ENCODE assay signal across 9 cellular contexts in genomic region chr2:161134547-161135518, GRCh38. TPM values are rescaled to one million over a fixed set of nuclear protein-coding genes. Genes with fewer than 3 reads are reported as not detected.
A peak's percentile ranks its signal among the peaks of the same experiment; 100 is the strongest.
DNase-seq lines count a peak whose midpoint lies in the region; ATAC-seq and TF ChIP-seq lines count a peak whose summit lies in the region.
"Had no signal": no experiment of that assay in that cellular context is flagged by ENCODE, and none has a peak within 500 bp of the region (broad histone marks: within the 10 kb centered on the region; RNA-seq: fewer than 3 reads in every experiment).

No MANE protein-coding gene starts in this region.

- 66 to 77% methylated on average over 9 of the region's 9 CpGs for WGBS in testis, 2 donors

- peak overlapping the region; percentile 56 for H3K27ac Mint-ChIP-seq in activated CD4-positive, alpha-beta T cell treated with anti-CD3 and anti-CD28 coated beads, Interleukin-2, amount 10 ng/mL, durations not matched to agents 7 days and 5 days
- H3K27ac Mint-ChIP-seq in WTC11 = peak overlapping the region; percentile 71

- H3K9me3 ChIP-seq in thoracic aorta = no peaks in the 10 kb centered on the region
- H3K9me3 ChIP-seq in testis = no peaks in the 10 kb centered on the region

- no peak overlapping the region for H3K27ac ChIP-seq in thoracic aorta
- H3K27ac ChIP-seq in testis = peak overlapping the region in 1 of 2 donors; percentile 79

- peaks cover 43% of the 10 kb centered on the region for H3K4me1 Mint-ChIP-seq in activated CD4-positive, alpha-beta T cell treated with anti-CD3 and anti-CD28 coated beads, Interleukin-2, amount 10 ng/mL, durations not matched to agents 7 days and 5 days
- H3K4me1 Mint-ChIP-seq in WTC11 = peaks cover 24% of the 10 kb centered on the region

- intact Hi-C loops in testis (cut with DNase I; ENCODE audit: low total_unique reads) = no loop called here

- peak overlapping the region; percentile 56 for H3K4me3 ChIP-seq in thoracic aorta
- no peak overlapping the region for H3K4me3 ChIP-seq in testis
- H3K4me3 ChIP-seq: BLaER1 treated with 17β-estradiol and CSF1 and Interleukin-3, amounts not matched to agents 10 nM and 100 nM had no signal

- H3K36me3 Mint-ChIP-seq in activated CD4-positive, alpha-beta T cell treated with anti-CD3 and anti-CD28 coated beads, Interleukin-2, amount 10 ng/mL, durations not matched to agents 7 days and 5 days (ENCODE audit: low read depth) = peaks cover 2% of the 10 kb centered on the region
- H3K36me3 Mint-ChIP-seq in WTC11 = peaks cover 3% of the 10 kb centered on the region; the same call in 1 of the 2 replicates

- peaks cover 28 to 42% of the 10 kb centered on the region in 2 donors for H3K4me1 ChIP-seq in thoracic aorta (ENCODE audit: control insufficient read depth in 1 of 2, low read depth in 2 of 2)
- H3K4me1 ChIP-seq in testis = no peaks in the 10 kb centered on the region

- TF ChIP-seq POLR2A in testis (IDR thresholded peaks at IDR 0.05) = no peak

- H3K27me3 ChIP-seq in thoracic aorta (replicated peaks; ENCODE audit: insufficient read depth) = no peaks in the 10 kb centered on the region
- H3K27me3 ChIP-seq in testis = no peaks in the 10 kb centered on the region
- H3K27me3 ChIP-seq: BLaER1 treated with 17β-estradiol and CSF1 and Interleukin-3, amounts not matched to agents 10 nM and 100 nM had no signal

- H3K27me3 Mint-ChIP-seq in activated CD4-positive, alpha-beta T cell treated with anti-CD3 and anti-CD28 coated beads, Interleukin-2, amount 10 ng/mL, durations not matched to agents 7 days and 5 days = no peaks in the 10 kb centered on the region
- H3K27me3 Mint-ChIP-seq in WTC11 (ENCODE audit: low read depth) = no peaks in the 10 kb centered on the region; the same call in 1 of the 2 replicates

- no peak for TF ChIP-seq CTCF in WTC11 (IDR thresholded peaks at IDR 0.05)
- no peak for TF ChIP-seq CTCF in thoracic aorta (IDR thresholded peaks at IDR 0.05)
- TF ChIP-seq CTCF in testis (IDR thresholded peaks at IDR 0.05) = no peak

- no peaks in the 10 kb centered on the region for H3K36me3 ChIP-seq in thoracic aorta
- no peaks in the 10 kb centered on the region for H3K36me3 ChIP-seq in testis (ENCODE audit: low read depth, missing control alignments)
- H3K36me3 ChIP-seq: BLaER1 treated with 17β-estradiol and CSF1 and Interleukin-3, amounts not matched to agents 10 nM and 100 nM had no signal

- POLR2A ChIA-PET in activated CD4-positive, alpha-beta T cell treated with anti-CD3 and anti-CD28 coated beads, Interleukin-2, amount 10 ng/mL, durations not matched to agents 7 days and 5 days (lab: Charles Lee) = no interaction called here
- POLR2A ChIA-PET in WTC11 (lab: Charles Lee) = no interaction called here

- CTCF ChIA-PET in activated CD4-positive, alpha-beta T cell treated with anti-CD3 and anti-CD28 coated beads, Interleukin-2, amount 10 ng/mL, durations not matched to agents 7 days and 5 days (lab: Charles Lee) = interaction anchor here (1.2 to 2.8 kb wide), 6 partner anchors 9 to 24 kb away, joined by 3 to 11 read pairs (median 4); no protein-coding TSS in a partner anchor
- CTCF ChIA-PET in WTC11 (lab: Charles Lee) = interaction anchor here (1.2 kb wide), 1 partner anchor 165 kb away, joined by 3 read pairs; no protein-coding TSS in a partner anchor

- peaks cover 6% of the 10 kb centered on the region for H3K9me3 Mint-ChIP-seq in activated CD4-positive, alpha-beta T cell treated with anti-CD3 and anti-CD28 coated beads, Interleukin-2, amount 10 ng/mL, durations not matched to agents 7 days and 5 days
- H3K9me3 Mint-ChIP-seq in WTC11 = peaks cover 5% of the 10 kb centered on the region

- ATAC-seq in WTC11 (peak; percentile 86), thoracic aorta (ENCODE audit: insufficient number of reproducible peaks, low FRiP score, low read depth) (no peak), GM21381 (IDR thresholded peaks at IDR 0.05; ENCODE audit: unreplicated experiment) (no peak)

- H3K4me3 Mint-ChIP-seq in activated CD4-positive, alpha-beta T cell treated with anti-CD3 and anti-CD28 coated beads, Interleukin-2, amount 10 ng/mL, durations not matched to agents 7 days and 5 days = no peak overlapping the region
- no peak overlapping the region for H3K4me3 Mint-ChIP-seq in WTC11

- no peak for DNase-seq in activated CD4-positive, alpha-beta T cell treated with anti-CD3 and anti-CD28 coated beads, Interleukin-2, amount 10 ng/mL, durations not matched to agents 7 days and 5 days
- DNase-seq in activated CD4-positive, alpha-beta T cell treated with anti-CD3 and anti-CD28 coated beads for 1 hour = no peak
- peak; percentile 14 for DNase-seq in WTC11 (ENCODE audit: low spot score)
- DNase-seq in kidney tubule cell (ENCODE audit: low spot score) = peak; percentile 77
- DNase-seq in thoracic aorta (ENCODE audit: low spot score) = no peak
- DNase-seq in testis = no peak
- no peak for DNase-seq in superior temporal gyrus (ENCODE audit: extremely low spot score)

TF ChIP-seq in WTC11, 78 proteins besides CTCF, POLR2A, EP300 and RAD21:
- no peak for TF ChIP-seq NR2C2 (CRISPR knock-in tag; IDR thresholded peaks at IDR 0.05)

RNA-seq across cellular contexts. Expression of gene TANK, which starts 25.4 kb away (rescaled TPM):
- 10 to 100 TPM; 71.5 to 74.1 TPM for total RNA-seq in activated CD4-positive, alpha-beta T cell treated with anti-CD3 and anti-CD28 coated beads, Interleukin-2, amount 10 ng/mL, durations not matched to agents 7 days and 5 days
- total RNA-seq in WTC11 (2021) (16.7 to 24.5 TPM (median 22.3 TPM) in 3 replicates), thoracic aorta (10 to 100 TPM; 59.2 to 86.8 TPM), testis (10 to 100 TPM; 52.8 to 63.6 TPM)
- polyA plus RNA-seq in testis (ENCODE audit: insufficient read depth, low read depth, low replicate concordance) = 34.7 TPM

Comparison
In these comparisons a context has a peak if more than half of its experiments do, and no peak if none do; other contexts are left out.
1. DNase-seq: peak in WTC11 (single experiment) and kidney tubule cell (single experiment); none in activated CD4-positive, alpha-beta T cell treated with anti-CD3 and anti-CD28 coated beads, Interleukin-2, amount 10 ng/mL, durations not matched to agents 7 days and 5 days (single experiment), activated CD4-positive, alpha-beta T cell treated with anti-CD3 and anti-CD28 coated beads for 1 hour (single experiment), thoracic aorta (single experiment), testis (single experiment) and superior temporal gyrus (single experiment).